ENCODE assay signal across 8 cellular contexts in genomic region chr1:36149973-36150295, GRCh38. TPM values are rescaled to one million over a fixed set of nuclear protein-coding genes. Genes with fewer than 3 reads are reported as not detected.
DNase-seq lines count a peak whose midpoint lies in the region; ATAC-seq and TF ChIP-seq lines count a peak whose summit lies in the region.

No MANE protein-coding gene starts in this region.

- no peaks in the 10 kb centered on the region; a peak in 1 of 22 replicates for H3K9me3 ChIP-seq in BLaER1 treated with 17β-estradiol and CSF1 and Interleukin-3, amounts not matched to agents 10 nM and 100 nM (replicated peaks in 1 of 11)
- H3K9me3 ChIP-seq in Karpas-422 (ENCODE audit: low read length), result no peaks in the 10 kb centered on the region; the same call in 1 of the 2 replicates

- peak overlapping the region; percentile 94 for H3K27ac Mint-ChIP-seq in nephron progenitor cell

- no peaks in the 10 kb centered on the region for H3K27me3 ChIP-seq in BLaER1 treated with 17β-estradiol and CSF1 and Interleukin-3, amounts not matched to agents 10 nM and 100 nM
- no peaks in the 10 kb centered on the region for H3K27me3 ChIP-seq in Karpas-422 (ENCODE audit: low read length)

- H3K9ac ChIP-seq in BLaER1 treated with 17β-estradiol and CSF1 and Interleukin-3, amounts not matched to agents 10 nM and 100 nM, result peak overlapping the region; percentile 76 to 95 (median 90)
- peak overlapping the region; percentile 58 for H3K9ac ChIP-seq in Karpas-422 (ENCODE audit: low read length)

- peak overlapping the region; percentile 75 to 98 (median 90) for H3K27ac ChIP-seq in BLaER1 treated with 17β-estradiol and CSF1 and Interleukin-3, amounts not matched to agents 10 nM and 100 nM
- H3K27ac ChIP-seq in Karpas-422 (ENCODE audit: low read length) (peak overlapping the region; percentile 51), cingulate gyrus (ENCODE audit: low read depth, low read length) (peak overlapping the region; percentile 89)

- peak overlapping the region; percentile 91 for H3K4me3 Mint-ChIP-seq in nephron progenitor cell

- peak overlapping the region; percentile 62 for H2AFZ ChIP-seq in Karpas-422 (ENCODE audit: low read length)

- H3K36me3 ChIP-seq in BLaER1 treated with 17β-estradiol and CSF1 and Interleukin-3, amounts not matched to agents 10 nM and 100 nM, result peaks cover 5 to 27% (median 13%) of the 10 kb centered on the region in 11 experiments; a peak in 19 of 22 replicates
- H3K36me3 ChIP-seq in Karpas-422 (ENCODE audit: insufficient read depth, low read length), result peaks cover 12% of the 10 kb centered on the region

- no peaks in the 10 kb centered on the region for H3K9me2 ChIP-seq in Karpas-422 (replicated peaks; ENCODE audit: insufficient read depth, low read length)

- H3K4me1 ChIP-seq in BLaER1 treated with 17β-estradiol and CSF1 and Interleukin-3, amounts not matched to agents 10 nM and 100 nM, result peaks cover 62 to 71% (median 68%) of the 10 kb centered on the region in 10 experiments
- peaks cover 35% of the 10 kb centered on the region for H3K4me1 ChIP-seq in Karpas-422 (ENCODE audit: low read length)

- H3K4me3 ChIP-seq in BLaER1 treated with 17β-estradiol and CSF1 and Interleukin-3, amounts not matched to agents 10 nM and 100 nM, result peak overlapping the region in 9 of 10 experiments; percentile 20 to 80 (median 65); a peak in 15 of 20 replicates
- H3K4me3 ChIP-seq in Karpas-422 (ENCODE audit: low read length), result peak overlapping the region; percentile 56

- H3K36me3 Mint-ChIP-seq in nephron progenitor cell (ENCODE audit: low read depth), result peaks cover 15% of the 10 kb centered on the region

- TF ChIP-seq CTCF in nephron progenitor cell (IDR thresholded peaks at IDR 0.05) (no peak), GM20000 (IDR thresholded peaks at IDR 0.05; ENCODE audit: extremely low read depth, missing control alignments) (no peak)

- ATAC-seq in GM21447 (IDR thresholded peaks at IDR 0.05; ENCODE audit: unreplicated experiment), result no peak
- no peak for ATAC-seq in HG02763 (IDR thresholded peaks at IDR 0.05; ENCODE audit: unreplicated experiment)

- H3K4me1 Mint-ChIP-seq in nephron progenitor cell, result peaks cover 70% of the 10 kb centered on the region

- peaks cover 34% of the 10 kb centered on the region for H3K79me2 ChIP-seq in Karpas-422 (ENCODE audit: low read length)

- peaks cover 9% of the 10 kb centered on the region for H3K27me3 Mint-ChIP-seq in nephron progenitor cell (ENCODE audit: low read depth, poor library complexity)

- peak overlapping the region; percentile 89 to 99 (median 98) for H3K4me2 ChIP-seq in BLaER1 treated with 17β-estradiol and CSF1 and Interleukin-3, amounts not matched to agents 10 nM and 100 nM
- peak overlapping the region; percentile 69 for H3K4me2 ChIP-seq in Karpas-422 (ENCODE audit: low read depth, low read length, poor library complexity, severe bottlenecking)

- peaks cover 13% of the 10 kb centered on the region for H3K9me3 Mint-ChIP-seq in nephron progenitor cell

- DNase-seq in Karpas-422 (no peak), nephron progenitor cell (no peak), GM20000 (ENCODE audit: low spot score) (no peak), NCI-H345 (lab: John Stamatoyannopoulos, UW) (no peak)

- H4K20me1 ChIP-seq in BLaER1 treated with 17β-estradiol and CSF1 and Interleukin-3, amounts not matched to agents 10 nM and 100 nM, result peaks cover 0 to 17% (median 6%) of the 10 kb centered on the region in 11 experiments; a peak in 12 of 22 replicates
- no peaks in the 10 kb centered on the region for H4K20me1 ChIP-seq in Karpas-422 (ENCODE audit: insufficient read depth, low read depth, low read length)

RNA-seq across cellular contexts. Expression of gene TRAPPC3, which starts 0.6 kb away (rescaled TPM):
- total RNA-seq in Karpas-422 (2014; rRNA removed; shearing (Covaris generic); ENCODE audit: low replicate concordance), result 46.7 and 81.0 TPM in 2 replicates

RNA-seq across cellular contexts. Expression of gene MAP7D1, which starts 6.0 kb away (rescaled TPM):
- total RNA-seq in Karpas-422 (2014; rRNA removed; shearing (Covaris generic); ENCODE audit: low replicate concordance), result 24.1 and 87.3 TPM in 2 replicates

RNA-seq across cellular contexts. Expression of gene COL8A2, which starts 24.9 kb away (rescaled TPM):
- total RNA-seq in Karpas-422 (2014; rRNA removed; shearing (Covaris generic); ENCODE audit: low replicate concordance), result 0.04 TPM in 1 of 2 replicates, not detected in the other
